ENCODE assay signal across 21 cellular contexts in the genomic region with DNA sequence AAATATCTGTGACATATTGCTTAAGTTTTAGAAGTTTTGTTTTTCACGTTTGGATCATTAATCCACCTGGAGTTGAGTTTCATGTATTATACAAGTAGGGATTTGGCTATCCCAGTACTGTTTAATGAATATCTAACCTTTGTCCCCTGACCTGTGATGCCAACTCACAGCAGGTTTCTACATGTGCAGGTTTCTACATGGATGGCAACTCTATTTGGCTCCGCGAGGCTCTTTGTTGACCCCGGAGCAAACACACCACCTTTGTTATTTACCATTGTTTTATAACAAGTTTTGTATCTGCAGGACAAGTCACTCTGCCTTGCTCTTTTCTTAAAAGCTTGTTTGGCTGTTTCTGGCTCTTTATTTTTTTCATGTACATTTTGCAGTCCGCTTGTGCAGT. TPM values are rescaled to one million over a fixed set of nuclear protein-coding genes. Genes with fewer than 3 reads are reported as not detected.
DNase-seq lines count a peak whose midpoint lies in the region; ATAC-seq lines count a peak whose summit lies in the region.
"Had no signal": no experiment of that assay in that cellular context is flagged by ENCODE, and none has a peak within 500 bp of the region (broad histone marks: within the 10 kb centered on the region; RNA-seq: fewer than 3 reads in every experiment).

No MANE protein-coding gene starts in this region.

- peaks cover under 1 to 28% (median 4%) of the 10 kb centered on the region in 3 donors for H3K36me3 Mint-ChIP-seq in CD8-positive, alpha-beta memory T cell
- peaks cover 2% of the 10 kb centered on the region for H3K36me3 Mint-ChIP-seq in central memory CD8-positive, alpha-beta T cell (ENCODE audit: insufficient read depth)
- H3K36me3 Mint-ChIP-seq in naive thymus-derived CD8-positive, alpha-beta T cell = peaks cover 0 to 20% (median 4%) of the 10 kb centered on the region in 3 donors

- H3K4me3 ChIP-seq in BLaER1 = no peak overlapping the region
- H3K4me3 ChIP-seq in CD8-positive, alpha-beta memory T cell (ENCODE audit: low read length) = peak overlapping the region; percentile 81

- H3K4me3 Mint-ChIP-seq in CD8-positive, alpha-beta memory T cell = peak overlapping the region; percentile 77 to 92 (median 86)
- peak overlapping the region; percentile 97 for H3K4me3 Mint-ChIP-seq in central memory CD8-positive, alpha-beta T cell
- H3K4me3 Mint-ChIP-seq in naive thymus-derived CD8-positive, alpha-beta T cell = peak overlapping the region; percentile 74 to 98 (median 89)

- H3K4me1 Mint-ChIP-seq in CD8-positive, alpha-beta memory T cell = peaks cover 31 to 43% (median 42%) of the 10 kb centered on the region in 3 donors
- H3K4me1 Mint-ChIP-seq in central memory CD8-positive, alpha-beta T cell = peaks cover 43% of the 10 kb centered on the region
- H3K4me1 Mint-ChIP-seq in naive thymus-derived CD8-positive, alpha-beta T cell = peaks cover 21 to 45% (median 40%) of the 10 kb centered on the region in 4 donors

- no peak overlapping the region for H3K9ac ChIP-seq in BLaER1

- H3K27me3 ChIP-seq in BLaER1 = no peaks in the 10 kb centered on the region
- no peaks in the 10 kb centered on the region for H3K27me3 ChIP-seq in CD8-positive, alpha-beta memory T cell (ENCODE audit: insufficient read depth, low read length, poor library complexity, severe bottlenecking)
- H3K27me3 ChIP-seq: pancreas, uterus had no signal

- H3K4me1 ChIP-seq in BLaER1 = peaks cover 29% of the 10 kb centered on the region
- H3K4me1 ChIP-seq in CD8-positive, alpha-beta memory T cell (ENCODE audit: insufficient read depth, low read length) = peaks cover 37% of the 10 kb centered on the region
- H3K4me1 ChIP-seq: uterus had no signal

- CTCF ChIA-PET in CD8-positive, alpha-beta memory T cell (lab: Charles Lee) = interaction anchor here (1.3 to 4.8 kb wide), 3 partner anchors 12 to 253 kb away, joined by 3 to 33 read pairs (median 4); no protein-coding TSS in a partner anchor

- H3K27me3 Mint-ChIP-seq in CD8-positive, alpha-beta memory T cell = peaks cover 2 to 8% of the 10 kb centered on the region in 2 donors
- H3K27me3 Mint-ChIP-seq in central memory CD8-positive, alpha-beta T cell = peaks cover 12% of the 10 kb centered on the region
- peaks cover 0 to 8% (median 0%) of the 10 kb centered on the region in 5 donors for H3K27me3 Mint-ChIP-seq in naive thymus-derived CD8-positive, alpha-beta T cell
- H3K27me3 Mint-ChIP-seq: stimulated activated naive CD8-positive, alpha-beta T cell treated with anti-CD3 and anti-CD28 coated beads, Interleukin-15, amount 100 ng/mL, for 72 hours had no signal

- peaks cover 14% of the 10 kb centered on the region for H3K36me3 ChIP-seq in BLaER1
- no peaks in the 10 kb centered on the region for H3K36me3 ChIP-seq in CD8-positive, alpha-beta memory T cell (ENCODE audit: insufficient read depth, low read length)
- H3K36me3 ChIP-seq: pancreas, uterus had no signal

- H3K27ac ChIP-seq in BLaER1 = no peak overlapping the region
- no peak overlapping the region for H3K27ac ChIP-seq in CD8-positive, alpha-beta memory T cell (ENCODE audit: low read depth, low read length)
- H3K27ac ChIP-seq: cardiac muscle cell, GM23248 had no signal

- no peaks in the 10 kb centered on the region for H3K9me3 ChIP-seq in BLaER1
- H3K9me3 ChIP-seq in CD8-positive, alpha-beta memory T cell (ENCODE audit: low read length) = no peaks in the 10 kb centered on the region
- H3K9me3 ChIP-seq: MG63, pancreas, uterus had no signal

- H3K27ac Mint-ChIP-seq in CD8-positive, alpha-beta memory T cell = peak overlapping the region in 3 of 8 donors; percentile 21 to 92 (median 76)
- H3K27ac Mint-ChIP-seq in central memory CD8-positive, alpha-beta T cell (ENCODE audit: low read depth) = peak overlapping the region; percentile 86
- peak overlapping the region in 7 of 10 donors; percentile 43 to 90 (median 87) for H3K27ac Mint-ChIP-seq in naive thymus-derived CD8-positive, alpha-beta T cell

- peak overlapping the region; percentile 99; the same call in 1 of the 2 replicates for H3K4me2 ChIP-seq in BLaER1

- no peaks in the 10 kb centered on the region for H3K9me3 Mint-ChIP-seq in CD8-positive, alpha-beta memory T cell
- no peaks in the 10 kb centered on the region for H3K9me3 Mint-ChIP-seq in central memory CD8-positive, alpha-beta T cell
- H3K9me3 Mint-ChIP-seq in naive thymus-derived CD8-positive, alpha-beta T cell = no peaks in the 10 kb centered on the region
- H3K9me3 Mint-ChIP-seq: stimulated activated naive CD8-positive, alpha-beta T cell treated with anti-CD3 and anti-CD28 coated beads, Interleukin-15, amount 100 ng/mL, for 72 hours had no signal

- peaks cover 29% of the 10 kb centered on the region for H4K20me1 ChIP-seq in BLaER1

- no peak for ATAC-seq in central memory CD8-positive, alpha-beta T cell (replicated peaks; ENCODE audit: extremely low read depth, poor library complexity, severe bottlenecking)
- no peak for ATAC-seq in naive thymus-derived CD8-positive, alpha-beta T cell

- no peak for DNase-seq in CD8-positive, alpha-beta memory T cell
- DNase-seq in central memory CD8-positive, alpha-beta T cell (ENCODE audit: low spot score in 2 of 2) = no peak
- DNase-seq in naive thymus-derived CD8-positive, alpha-beta T cell = no peak
- DNase-seq in DMS114 treated with DMSO at 0.1 percent for 48 hours (lab: John Stamatoyannopoulos, UW; ENCODE audit: unreplicated experiment) (no peak), Kasumi-1 (lab: John Stamatoyannopoulos, UW) (no peak), NCI-H2227 (lab: John Stamatoyannopoulos, UW; ENCODE audit: unreplicated experiment) (no peak)
- DNase-seq: activated CD4-positive, alpha-beta T cell treated with anti-CD3 and anti-CD28 coated beads for 4 hours; DND-41; effector CD8-positive, alpha-beta T cell; foreskin fibroblast; GM23248; MG63; NCI-H2081 treated with DMSO at 0.1 percent for 48 hours; pancreas; stimulated activated naive CD8-positive, alpha-beta T cell treated with anti-CD3 and anti-CD28 coated beads, Interleukin-15, amount 100 ng/mL, for 72 hours had no signal

- POLR2A ChIA-PET in CD8-positive, alpha-beta memory T cell (lab: Charles Lee) = interaction anchor here (0.8 to 1.0 kb wide), 2 partner anchors 12 to 57 kb away, joined by 3 to 8 read pairs; no protein-coding TSS in a partner anchor
- POLR2A ChIA-PET in naive thymus-derived CD8-positive, alpha-beta T cell (lab: Charles Lee) = interaction anchor here (1.6 to 5.2 kb wide), 2 partner anchors 44 to 57 kb away, joined by 4 to 65 read pairs; no protein-coding TSS in a partner anchor

RNA-seq across cellular contexts. Expression of a gene that starts 0.9 kb away (rescaled TPM):
- 100 to 1,000 TPM; 359 to 366 TPM for total RNA-seq in CD8-positive, alpha-beta memory T cell
- 68.1 TPM for polyA plus RNA-seq in CD8-positive, alpha-beta memory T cell
- total RNA-seq in naive thymus-derived CD8-positive, alpha-beta T cell = 10 to 100 TPM; 76.3 to 93.0 TPM
- 10 to 100 TPM; 54.0 to 76.9 (median 57.4) TPM for polyA plus RNA-seq in naive thymus-derived CD8-positive, alpha-beta T cell

RNA-seq across cellular contexts. Expression of a gene that starts 33.5 kb away (rescaled TPM):
- not detected for total RNA-seq in CD8-positive, alpha-beta memory T cell
- polyA plus RNA-seq in CD8-positive, alpha-beta memory T cell = not detected
- total RNA-seq in naive thymus-derived CD8-positive, alpha-beta T cell = not detected
- not detected for polyA plus RNA-seq in naive thymus-derived CD8-positive, alpha-beta T cell
- total RNA-seq: GM23248; lung microvascular endothelial cell; T-helper 1 cell treated with Interleukin-12 subunit alpha and Interleukin-12 subunit beta and Interleukin-4 antibody, amounts not matched to agents 30 ng/mL and 1 ng/mL, for 36 hours had no signal
- polyA plus RNA-seq: BJ, GM23248 had no signal
